28 cellular contexts compared by ENCODE assay signal in genomic region chr10:5835446-5836095, GRCh38.
"Had no signal": no experiment of that assay in that cellular context is flagged by ENCODE, and none has a peak within 500 bp of the region (broad histone marks: within the 10 kb centered on the region; RNA-seq: fewer than 3 reads in every experiment).

No MANE protein-coding gene starts in this region.

- H3K27ac ChIP-seq: hepatocyte, sigmoid colon, testis, vagina had no signal

- H3K4me3 ChIP-seq: hepatocyte, lung, sigmoid colon, testis, vagina had no signal

- H3K9me3 Mint-ChIP-seq: activated CD4-positive, alpha-beta T cell treated with anti-CD3 and anti-CD28 coated beads, Interleukin-2, amount 10 ng/mL, durations not matched to agents 7 days and 5 days; activated CD8-positive, alpha-beta T cell treated with anti-CD3 and anti-CD28 coated beads for 36 hours; activated T-helper 1 cell treated with anti-CD3 and anti-CD28 coated beads, Interleukin-12 subunit alpha, Interleukin-12 subunit beta, Interleukin-2, Interleukin-4 antibody, amounts not matched to agents 30 ng/mL and 10 ng/mL and 1 ng/mL, durations not matched to agents 14 hours and 24 hours and 36 hours; brain; dendritic cell treated with granulocyte-macrophage colony-stimulating factor and Interleukin-4, amounts not matched to agents 40 ng/mL and 50 ng/mL, for 4 days; immature natural killer cell; naive thymus-derived CD4-positive, alpha-beta T cell; type B pancreatic cell had no signal

- H3K4me1 ChIP-seq: sigmoid colon had no signal

- H3K27me3 Mint-ChIP-seq: activated CD4-positive, alpha-beta T cell treated with anti-CD3 and anti-CD28 coated beads, Interleukin-2, amount 10 ng/mL, durations not matched to agents 7 days and 5 days; brain; progenitor cell of endocrine pancreas; type B pancreatic cell had no signal

- H3K4me1 Mint-ChIP-seq: activated CD4-positive, alpha-beta T cell treated with anti-CD3 and anti-CD28 coated beads, Interleukin-2, amount 10 ng/mL, durations not matched to agents 7 days and 5 days; activated CD8-positive, alpha-beta memory T cell treated with anti-CD3 and anti-CD28 coated beads, Interleukin-2, amount 10 ng/mL, durations not matched to agents 7 days and 5 days; immature natural killer cell; naive thymus-derived CD4-positive, alpha-beta T cell had no signal

- H3K27me3 ChIP-seq: hepatocyte, sigmoid colon, testis, vagina had no signal

- H3K9me3 ChIP-seq: sigmoid colon, testis, vagina had no signal

- H3K27ac Mint-ChIP-seq: activated CD4-positive, alpha-beta T cell treated with anti-CD3 and anti-CD28 coated beads, Interleukin-2, amount 10 ng/mL, durations not matched to agents 7 days and 5 days; activated CD8-positive, alpha-beta memory T cell treated with anti-CD3 and anti-CD28 coated beads, Interleukin-2, amount 10 ng/mL, durations not matched to agents 7 days and 5 days; activated CD8-positive, alpha-beta T cell treated with anti-CD3 and anti-CD28 coated beads for 36 hours; activated T-helper 1 cell treated with anti-CD3 and anti-CD28 coated beads, Interleukin-12 subunit alpha, Interleukin-12 subunit beta, Interleukin-2, Interleukin-4 antibody, amounts not matched to agents 30 ng/mL and 10 ng/mL and 1 ng/mL, durations not matched to agents 14 hours and 24 hours and 36 hours; brain; dendritic cell treated with granulocyte-macrophage colony-stimulating factor and Interleukin-4, amounts not matched to agents 40 ng/mL and 50 ng/mL, for 4 days; immature natural killer cell; progenitor cell of endocrine pancreas; type B pancreatic cell had no signal

- DNase-seq: activated CD4-positive, alpha-beta T cell treated with anti-CD3 and anti-CD28 coated beads, Interleukin-2, amount 10 ng/mL, durations not matched to agents 7 days and 5 days; activated CD4-positive, CD25-positive, alpha-beta regulatory T cell treated with anti-CD3 and anti-CD28 coated beads, Interleukin-2, amount 50 U/mL, for 72 hours; activated CD8-positive, alpha-beta memory T cell treated with anti-CD3 and anti-CD28 coated beads, Interleukin-2, amount 10 ng/mL, durations not matched to agents 7 days and 5 days; activated CD8-positive, alpha-beta T cell treated with anti-CD3 and anti-CD28 coated beads for 36 hours; activated gamma-delta T cell; activated naive CD4-positive, alpha-beta T cell treated with anti-CD3 and anti-CD28 coated beads, Interleukin-2, amount 50 U/mL, for 16 hours; activated T-cell treated with anti-CD3 and anti-CD28 coated beads for 4 hours; effector CD4-positive, alpha-beta T cell; erythroblast; foreskin melanocyte; immature natural killer cell; naive thymus-derived CD4-positive, alpha-beta T cell; retina; sigmoid colon; stimulated activated CD4-positive, alpha-beta T cell treated with anti-CD3 and anti-CD28 coated beads, Interleukin-2, amount 100 ng/mL, for 48 hours; stimulated activated CD8-positive, alpha-beta memory T cell treated with anti-CD3 and anti-CD28 coated beads, Interleukin-4, amount 100 ng/mL, for 48 hours; stimulated activated naive CD4-positive, alpha-beta T cell; T1000; testis had no signal

- H3K4me3 Mint-ChIP-seq: activated CD4-positive, alpha-beta T cell treated with anti-CD3 and anti-CD28 coated beads, Interleukin-2, amount 10 ng/mL, durations not matched to agents 7 days and 5 days; activated CD8-positive, alpha-beta memory T cell treated with anti-CD3 and anti-CD28 coated beads, Interleukin-2, amount 10 ng/mL, durations not matched to agents 7 days and 5 days; activated CD8-positive, alpha-beta T cell treated with anti-CD3 and anti-CD28 coated beads for 36 hours; activated T-helper 1 cell treated with anti-CD3 and anti-CD28 coated beads, Interleukin-12 subunit alpha, Interleukin-12 subunit beta, Interleukin-2, Interleukin-4 antibody, amounts not matched to agents 30 ng/mL and 10 ng/mL and 1 ng/mL, durations not matched to agents 14 hours and 24 hours and 36 hours; brain; dendritic cell treated with granulocyte-macrophage colony-stimulating factor and Interleukin-4, amounts not matched to agents 40 ng/mL and 50 ng/mL, for 4 days; immature natural killer cell; naive thymus-derived CD4-positive, alpha-beta T cell; type B pancreatic cell had no signal

- ATAC-seq: activated CD8-positive, alpha-beta memory T cell treated with anti-CD3 and anti-CD28 coated beads, Interleukin-2, amount 10 ng/mL, durations not matched to agents 7 days and 5 days; activated CD8-positive, alpha-beta T cell treated with anti-CD3 and anti-CD28 coated beads for 36 hours; left lobe of liver; naive thymus-derived CD4-positive, alpha-beta T cell had no signal

- H3K36me3 ChIP-seq: sigmoid colon, vagina had no signal

- H3K36me3 Mint-ChIP-seq: activated CD8-positive, alpha-beta memory T cell treated with anti-CD3 and anti-CD28 coated beads, Interleukin-2, amount 10 ng/mL, durations not matched to agents 7 days and 5 days; brain; immature natural killer cell; naive thymus-derived CD4-positive, alpha-beta T cell; type B pancreatic cell had no signal
